8 cellular contexts compared by ENCODE assay signal in the genomic region with DNA sequence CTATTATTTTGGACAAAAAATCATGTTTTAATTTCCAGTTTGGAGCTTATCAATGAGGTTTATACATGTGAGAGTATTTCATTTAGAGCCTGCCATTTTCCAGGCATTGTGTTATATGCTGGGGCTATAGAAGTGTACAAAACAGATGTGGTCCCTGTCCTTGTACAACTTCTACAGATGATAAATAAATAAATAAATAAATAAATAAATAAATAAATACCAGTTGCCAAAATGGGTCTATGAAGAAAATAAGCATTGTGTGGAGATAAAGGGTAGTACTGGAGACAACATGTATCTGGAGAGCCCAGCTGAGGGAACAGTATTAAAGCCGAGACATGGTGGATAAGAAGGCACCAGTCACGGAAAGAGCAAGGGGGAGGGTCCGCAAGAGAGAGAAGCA.
"Had no signal": no experiment of that assay in that cellular context is flagged by ENCODE, and none has a peak within 500 bp of the region (broad histone marks: within the 10 kb centered on the region; RNA-seq: fewer than 3 reads in every experiment).

No MANE protein-coding gene starts in this region.

- H3K4me3 ChIP-seq: K562 had no signal

- H3K4me2 ChIP-seq: KMS-11 had no signal

- ATAC-seq: HepG2, K562 had no signal

- DNase-seq: IMR-90, KBM-7, KG1 had no signal

- H3K27ac ChIP-seq: HL-60, KMS-11 had no signal

- FAIRE-seq: HepG2, HTR-8/SVneo, K562 had no signal
